ENCODE assay signal across 8 cellular contexts in genomic region chr1:44775930-44776748, GRCh38. TPM values are rescaled to one million over a fixed set of nuclear protein-coding genes. Genes with fewer than 3 reads are reported as not detected.
DNase-seq lines count a peak whose midpoint lies in the region; ATAC-seq and TF ChIP-seq lines count a peak whose summit lies in the region.

No MANE protein-coding gene starts in this region.

- H3K36me3 ChIP-seq in BJ (ENCODE audit: control insufficient read depth, insufficient read depth, low read length) (peaks cover 25% of the 10 kb centered on the region), spleen (peaks cover 0 to 51% (median 47%) of the 10 kb centered on the region in 6 donors)

- peak overlapping the region; percentile 95 to 98 (median 98) for H3K27ac ChIP-seq in spleen

- no peaks in the 10 kb centered on the region for H3K9me3 Mint-ChIP-seq in activated naive CD8-positive, alpha-beta T cell (ENCODE audit: low read depth)

- TF ChIP-seq POLR2A in NB4 (IDR thresholded peaks at IDR 0.05; ENCODE audit: extremely low read depth, insufficient read length) (no peak), spleen (IDR thresholded peaks at IDR 0.05) (no peak)

- DNase-seq in BJ (ENCODE audit: low read depth) (no peak), NB4 (ENCODE audit: low read depth) (peak; percentile 61), spleen (peak; percentile 88), NCI-H1694 (lab: John Stamatoyannopoulos, UW) (no peak)

- H3K27ac Mint-ChIP-seq in activated naive CD8-positive, alpha-beta T cell: peak overlapping the region; percentile 100

- no peaks in the 10 kb centered on the region for H3K27me3 Mint-ChIP-seq in activated naive CD8-positive, alpha-beta T cell

- peak overlapping the region; percentile 96 for H3K4me3 Mint-ChIP-seq in activated naive CD8-positive, alpha-beta T cell

- H3K4me1 ChIP-seq in spleen: peaks cover 15 to 52% (median 36%) of the 10 kb centered on the region in 6 donors

- H3K27me3 ChIP-seq in BJ (ENCODE audit: control insufficient read depth, insufficient read depth, low read length): no peaks in the 10 kb centered on the region
- no peaks in the 10 kb centered on the region for H3K27me3 ChIP-seq in spleen (replicated peaks in 1 of 7)

- POLR2A ChIA-PET in BJ (lab: Charles Lee): interaction anchor here (0.9 to 1.6 kb wide), 2 partner anchors 24 to 45 kb away, joined by 3 to 4 read pairs; partner anchors contain the start of genes PLK3 and RNU5D-1

- intact Hi-C loops in spleen (cut with DNase I; ENCODE audit: low total_unique reads): no loop called here

- TF ChIP-seq CTCF in BJ (IDR thresholded peaks at IDR 0.05; ENCODE audit: insufficient read depth, low read depth, low read length): no peak
- no peak for TF ChIP-seq CTCF in NB4 (IDR thresholded peaks at IDR 0.05; ENCODE audit: low read depth, low read length)
- TF ChIP-seq CTCF in spleen (IDR thresholded peaks at IDR 0.05 in 8 of 11, conservative IDR thresholded peaks at IDR 0.05 in 3 of 11): no peak

- H3K9me3 ChIP-seq in spleen: no peaks in the 10 kb centered on the region

- peaks cover 36% of the 10 kb centered on the region for H3K4me1 Mint-ChIP-seq in activated naive CD8-positive, alpha-beta T cell (ENCODE audit: low read depth)

- peaks cover 26% of the 10 kb centered on the region for H3K36me3 Mint-ChIP-seq in activated naive CD8-positive, alpha-beta T cell

- ATAC-seq in GM21423 (IDR thresholded peaks at IDR 0.05; ENCODE audit: unreplicated experiment) (peak; percentile 23), GM21515 (IDR thresholded peaks at IDR 0.05; ENCODE audit: unreplicated experiment) (no peak)

- CTCF ChIA-PET in BJ (lab: Yijun Ruan, JAX): interaction anchor here (0.7 to 4.1 kb wide), 6 partner anchors 9 to 45 kb away, joined by 3 to 15 read pairs (median 4); partner anchors contain the start of genes DYNLT4, PLK3 and RNU5D-1

- WGBS in spleen, 5 donors: 5 to 7% (median 7%) methylated on average over 31 to 38 of the region's 38 CpGs

- peak overlapping the region; percentile 86 for H3K4me3 ChIP-seq in BJ (ENCODE audit: low read depth, low read length)
- H3K4me3 ChIP-seq in NB4 (ENCODE audit: low read depth, low read length): peak overlapping the region; percentile 69
- H3K4me3 ChIP-seq in iPS-11a (ENCODE audit: low read depth, low read length): peak overlapping the region; percentile 93
- peak overlapping the region; percentile 73 to 93 (median 84) for H3K4me3 ChIP-seq in spleen

RNA-seq across cellular contexts. Expression of gene RPS8, which starts 0.8 kb away (rescaled TPM):
- polyA plus RNA-seq in BJ (2011; rRNA removed): 3,104 and 3,306 TPM in 2 replicates
- 280 and 513 TPM in 2 replicates for polyA minus RNA-seq in BJ (2011; rRNA and poly(A)+ RNA removed)
- total RNA-seq in spleen: 1,000 to 10,000 TPM; 1,626 to 2,405 (median 2,159) TPM
- 1,000 to 10,000 TPM; 4,436 to 6,194 (median 5,972) TPM for polyA plus RNA-seq in spleen

RNA-seq across cellular contexts. Expression of gene BEST4, which starts 11.8 kb away (rescaled TPM):
- 0.16 and 0.22 TPM in 2 replicates for polyA plus RNA-seq in BJ (2011; rRNA removed)
- polyA minus RNA-seq in BJ (2011; rRNA and poly(A)+ RNA removed): not detected in 2 replicates
- total RNA-seq in spleen: under 1 TPM in 4 of 7 donors, not detected in 3; 0.16 to 0.61 (median 0.30) TPM
- under 1 TPM; 0.32 to 0.89 (median 0.80) TPM for polyA plus RNA-seq in spleen

RNA-seq across cellular contexts. Expression of gene PLK3, which starts 24.0 kb away (rescaled TPM):
- polyA plus RNA-seq in BJ (2011; rRNA removed): 25.9 and 45.9 TPM in 2 replicates
- polyA minus RNA-seq in BJ (2011; rRNA and poly(A)+ RNA removed): 23.5 and 34.4 TPM in 2 replicates
- 10 to 100 TPM; 22.0 to 51.7 (median 33.1) TPM for total RNA-seq in spleen
- polyA plus RNA-seq in spleen: 10 to 100 TPM; 14.7 to 24.6 (median 24.3) TPM

RNA-seq across cellular contexts. Expression of gene DYNLT4, which starts 31.0 kb away (rescaled TPM):
- polyA plus RNA-seq in BJ (2011; rRNA removed): 0.26 TPM in 1 of 2 replicates, not detected in the other
- not detected in 2 replicates for polyA minus RNA-seq in BJ (2011; rRNA and poly(A)+ RNA removed)
- total RNA-seq in spleen: 1 to 10 TPM in 2 of 7 donors, under 1 TPM in 2, not detected in 3; 0.82 to 2.1 (median 1.1) TPM
- under 1 TPM; 0.15 to 0.58 (median 0.22) TPM for polyA plus RNA-seq in spleen

RNA-seq across cellular contexts. Expression of gene BTBD19, which starts 32.2 kb away (rescaled TPM):
- 18.0 and 25.7 TPM in 2 replicates for polyA plus RNA-seq in BJ (2011; rRNA removed)
- polyA minus RNA-seq in BJ (2011; rRNA and poly(A)+ RNA removed): 13.2 and 16.0 TPM in 2 replicates
- 10 to 100 TPM in 1 of 7 donors, 1 to 10 TPM in 6; 2.8 to 11.9 (median 7.3) TPM for total RNA-seq in spleen
- polyA plus RNA-seq in spleen: 1 to 10 TPM in 2 of 3 donors, under 1 TPM in 1; 0.73 to 5.5 (median 1.1) TPM

Comparison
In these comparisons a context has a peak if more than half of its experiments do, and no peak if none do; other contexts are left out.
1. DNase-seq: peak in NB4 (single experiment) and spleen (single experiment); none in BJ (single experiment) and NCI-H1694 (single experiment).
2. Peak in every context shown above with its lines, with median percentiles within 50 percentile points of each other: H3K4me3 ChIP-seq.